Comparison of ENCODE assay signal across 17 cellular contexts in the genomic region with DNA sequence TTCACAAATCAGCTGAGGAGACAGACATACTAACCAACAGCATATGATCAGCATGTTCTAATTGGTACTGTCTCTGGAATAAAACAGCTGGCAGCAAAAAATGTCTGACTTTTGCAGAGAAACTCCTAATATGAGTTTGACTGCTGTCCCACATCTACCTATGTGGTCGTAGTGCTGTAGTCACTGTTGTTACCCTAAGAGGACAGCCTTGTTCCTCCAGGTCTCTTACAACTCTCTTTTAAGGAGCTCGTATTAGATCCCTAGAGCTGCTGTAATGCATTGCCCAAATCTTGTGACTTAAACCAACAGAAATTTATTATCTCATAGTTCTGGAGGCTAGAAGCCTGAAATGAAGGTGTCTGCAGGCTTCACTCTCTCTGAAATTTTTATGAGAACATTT.
DNase-seq lines count a peak whose midpoint lies in the region; ATAC-seq, FAIRE-seq and TF ChIP-seq lines count a peak whose summit lies in the region.
"Had no signal": no experiment of that assay in that cellular context is flagged by ENCODE, and none has a peak within 500 bp of the region (broad histone marks: within the 10 kb centered on the region; RNA-seq: fewer than 3 reads in every experiment).

No MANE protein-coding gene starts in this region.

- H3K9me3 Mint-ChIP-seq in activated naive CD4-positive, alpha-beta T cell treated with anti-CD3 and anti-CD28 coated beads, Interleukin-2, amount 50 U/mL, for 24 hours, result no peaks in the 10 kb centered on the region
- no peaks in the 10 kb centered on the region for H3K9me3 Mint-ChIP-seq in CD4-positive, alpha-beta T cell

- intact Hi-C loops in CD4-positive, alpha-beta T cell (cut with DNase I, micrococcal nuclease), result loop anchor here in 1 of 2 experiments (10.0 kb wide), 2 partner anchors 184 to 264 kb away; no protein-coding TSS in a partner anchor
- intact Hi-C loops in endothelial cell of umbilical vein (cut with micrococcal nuclease), result no loop called here

- H3K27me3 ChIP-seq in CD4-positive, alpha-beta T cell (ENCODE audit: control insufficient read depth, insufficient read depth, low read length), result no peaks in the 10 kb centered on the region
- H3K27me3 ChIP-seq in endothelial cell of umbilical vein (ENCODE audit: control insufficient read depth in 2 of 2, insufficient read depth in 2 of 2, low read length in 2 of 2), result no peaks in the 10 kb centered on the region
- H3K27me3 ChIP-seq: BLaER1 had no signal

- H3K9me1 ChIP-seq in endothelial cell of umbilical vein (replicated peaks; ENCODE audit: control insufficient read depth, extremely low read depth, insufficient read depth, low read length), result no peaks in the 10 kb centered on the region

- H3K27ac ChIP-seq in CD4-positive, alpha-beta T cell (ENCODE audit: low read depth, low read length), result no peak overlapping the region
- no peak overlapping the region for H3K27ac ChIP-seq in endothelial cell of umbilical vein (ENCODE audit: insufficient read depth, low read depth, low read length)
- H3K27ac ChIP-seq: A549, BLaER1, GM23248 had no signal

- dilution Hi-C loops in endothelial cell of umbilical vein (cut with MboI; ENCODE audit: extremely low pct_ligation_motif_present, low sequenced_read_pairs), result no loop called here

- no peaks in the 10 kb centered on the region for H4K20me1 ChIP-seq in endothelial cell of umbilical vein (replicated peaks; ENCODE audit: control insufficient read depth, extremely low read depth, insufficient read depth, low read length)

- no peak for TF ChIP-seq CTCF in CD4-positive, alpha-beta T cell (IDR thresholded peaks at IDR 0.05)
- TF ChIP-seq CTCF in endothelial cell of umbilical vein (IDR thresholded peaks at IDR 0.05; ENCODE audit: extremely low read depth in 1 of 2, insufficient read depth in 1 of 2, low read depth in 1 of 2, low read length in 2 of 2), result no peak

- H2AFZ ChIP-seq in endothelial cell of umbilical vein (ENCODE audit: low read depth, low read length), result no peak overlapping the region
- H2AFZ ChIP-seq: GM23248 had no signal

- peaks cover 45% of the 10 kb centered on the region for H3K36me3 Mint-ChIP-seq in activated naive CD4-positive, alpha-beta T cell treated with anti-CD3 and anti-CD28 coated beads, Interleukin-2, amount 50 U/mL, for 24 hours
- peaks cover 61% of the 10 kb centered on the region for H3K36me3 Mint-ChIP-seq in CD4-positive, alpha-beta T cell (ENCODE audit: low read depth)

- H3K4me3 ChIP-seq in endothelial cell of umbilical vein (replicated peaks in 1 of 3; ENCODE audit: insufficient read depth in 1 of 3, low read depth in 1 of 3, low read length in 3 of 3), result no peak overlapping the region
- H3K4me3 ChIP-seq: A549, BLaER1, GM23248 had no signal

- H3K4me1 ChIP-seq in endothelial cell of umbilical vein (ENCODE audit: control insufficient read depth, extremely low read depth, insufficient read depth, low read length), result no peaks in the 10 kb centered on the region
- H3K4me1 ChIP-seq: BLaER1 had no signal

- POLR2A ChIA-PET in CD4-positive, alpha-beta T cell (lab: Charles Lee), result interaction anchor here (1.4 to 1.7 kb wide), 3 partner anchors 15 to 92 kb away, joined by 3 to 5 read pairs (median 4); no protein-coding TSS in a partner anchor
- POLR2A ChIA-PET in endothelial cell of umbilical vein (lab: Charles Lee), result no interaction called here

- H3K9ac ChIP-seq in endothelial cell of umbilical vein (replicated peaks; ENCODE audit: extremely low read depth, insufficient read depth, low read length), result no peak overlapping the region
- H3K9ac ChIP-seq: BLaER1, GM23248 had no signal

- TF ChIP-seq POLR2A in H54 (IDR thresholded peaks at IDR 0.05; ENCODE audit: low read depth, low read length) (no peak), endothelial cell of umbilical vein (IDR thresholded peaks at IDR 0.05; ENCODE audit: low read depth, low read length) (peak; percentile 47)

- H3K27me3 Mint-ChIP-seq in activated naive CD4-positive, alpha-beta T cell treated with anti-CD3 and anti-CD28 coated beads, Interleukin-2, amount 50 U/mL, for 24 hours, result no peaks in the 10 kb centered on the region
- H3K27me3 Mint-ChIP-seq in CD4-positive, alpha-beta T cell, result no peaks in the 10 kb centered on the region

- FAIRE-seq in H54 (lab: Jason Lieb, UNC) (peak; percentile 71), endothelial cell of umbilical vein (lab: Jason Lieb, UNC) (no peak)
- FAIRE-seq: A549, G401.6, GM12891 had no signal

- no peak overlapping the region for H3K4me2 ChIP-seq in endothelial cell of umbilical vein (ENCODE audit: insufficient read depth, low read length)
- H3K4me2 ChIP-seq: A549, BLaER1 had no signal

- CTCF ChIA-PET in CD4-positive, alpha-beta T cell (lab: Charles Lee), result no interaction called here
- CTCF ChIA-PET in endothelial cell of umbilical vein (lab: Charles Lee), result no interaction called here

- H3K9me3 ChIP-seq in CD4-positive, alpha-beta T cell (ENCODE audit: control insufficient read depth, low read length), result no peaks in the 10 kb centered on the region
- H3K9me3 ChIP-seq in endothelial cell of umbilical vein (replicated peaks; ENCODE audit: control insufficient read depth, insufficient read depth, low read length), result no peaks in the 10 kb centered on the region

- no TSS peak for BruUV-seq in endothelial cell of umbilical vein (replicated peaks; lab: Mats Ljungman, UMichigan)

- no peak overlapping the region for H3K4me3 Mint-ChIP-seq in activated naive CD4-positive, alpha-beta T cell treated with anti-CD3 and anti-CD28 coated beads, Interleukin-2, amount 50 U/mL, for 24 hours
- H3K4me3 Mint-ChIP-seq in CD4-positive, alpha-beta T cell, result no peak overlapping the region

- peaks cover 61% of the 10 kb centered on the region for H3K4me1 Mint-ChIP-seq in activated naive CD4-positive, alpha-beta T cell treated with anti-CD3 and anti-CD28 coated beads, Interleukin-2, amount 50 U/mL, for 24 hours
- peaks cover 70% of the 10 kb centered on the region for H3K4me1 Mint-ChIP-seq in CD4-positive, alpha-beta T cell (ENCODE audit: low read depth)

- peaks cover 2% of the 10 kb centered on the region for H3K79me2 ChIP-seq in endothelial cell of umbilical vein (ENCODE audit: control insufficient read depth, insufficient read depth, low read length)

- DNase-seq in activated naive CD4-positive, alpha-beta T cell (lab: John Stamatoyannopoulos, UW), result no peak
- DNase-seq in CD4-positive, alpha-beta T cell, result no peak
- DNase-seq in H54 (ENCODE audit: insufficient read length, low spot score) (no peak), endothelial cell of umbilical vein (ENCODE audit: low read depth, low spot score) (no peak), COR-L47 (lab: John Stamatoyannopoulos, UW) (no peak), DMS114 treated with DMSO at 0.1 percent for 48 hours (lab: John Stamatoyannopoulos, UW; ENCODE audit: unreplicated experiment) (no peak)
- DNase-seq: DMS153, DMS79 treated with DMSO at 0.1 percent for 48 hours, EL, GM23248, H7, IMR-90 had no signal

- H3K36me3 ChIP-seq in endothelial cell of umbilical vein (ENCODE audit: control insufficient read depth in 2 of 2, extremely low read depth in 1 of 2, insufficient read depth in 2 of 2, low read length in 2 of 2), result peaks cover 19 to 41% of the 10 kb centered on the region in 2 experiments

- H3K27ac Mint-ChIP-seq in activated naive CD4-positive, alpha-beta T cell treated with anti-CD3 and anti-CD28 coated beads, Interleukin-2, amount 50 U/mL, for 24 hours, result peak overlapping the region; percentile 63
- peak overlapping the region; percentile 31 for H3K27ac Mint-ChIP-seq in CD4-positive, alpha-beta T cell

- no peak for ATAC-seq in CD4-positive, alpha-beta T cell (ENCODE audit: poor library complexity)
- ATAC-seq: A549 had no signal

TF ChIP-seq in endothelial cell of umbilical vein, 7 proteins besides CTCF, POLR2A, EP300 and RAD21:
- no peak for TF ChIP-seq POLR2AphosphoS5 (IDR thresholded peaks at IDR 0.05; ENCODE audit: insufficient read depth, low read depth, low read length)
- no peak for TF ChIP-seq MYC (IDR thresholded peaks at IDR 0.05; ENCODE audit: low read depth, low read length)
